In the genomic region with DNA sequence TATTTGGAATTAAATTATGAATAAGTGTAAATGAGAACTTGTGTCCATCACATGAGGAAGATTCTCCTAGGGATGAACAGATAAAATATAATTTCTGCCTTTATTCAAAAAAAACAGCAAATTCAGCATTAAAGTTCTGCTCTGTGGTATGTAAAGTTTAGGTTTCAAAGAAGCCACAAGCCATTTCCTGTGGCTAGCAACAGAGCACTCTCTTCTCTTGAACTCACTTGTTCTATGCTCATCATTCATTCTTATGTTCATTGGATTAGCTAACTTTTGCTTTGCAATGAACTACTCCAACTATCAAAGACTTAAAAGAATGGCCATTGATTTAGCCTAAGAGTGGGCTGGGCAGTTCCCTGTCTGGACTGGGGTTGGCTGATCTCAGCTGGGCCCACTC, we compare ENCODE assay signal across 10 cellular contexts. TPM values are rescaled to one million over a fixed set of nuclear protein-coding genes. Genes with fewer than 3 reads are reported as not detected.
DNase-seq lines count a peak whose midpoint lies in the region; ATAC-seq and TF ChIP-seq lines count a peak whose summit lies in the region.
"Had no signal": no experiment of that assay in that cellular context is flagged by ENCODE, and none has a peak within 500 bp of the region (broad histone marks: within the 10 kb centered on the region; RNA-seq: fewer than 3 reads in every experiment).

No MANE protein-coding gene starts in this region.

- in situ Hi-C loops in gastrocnemius medialis (cut with MboI; ENCODE audit: low sequenced_read_pairs in 4 of 4): loop anchor here in 1 of 4 donors (25.0 kb wide), 1 partner anchor 97 kb away; no protein-coding TSS in a partner anchor

- no peak for DNase-seq in activated CD4-positive, CD25-positive, alpha-beta regulatory T cell treated with anti-CD3 and anti-CD28 coated beads, Interleukin-2, amount 50 U/mL, for 72 hours
- DNase-seq in naive thymus-derived CD4-positive, alpha-beta T cell: peak in 7 of 9 donors; percentile 16 to 62 (median 45)
- DNase-seq in NCI-H2196 (lab: John Stamatoyannopoulos, UW; ENCODE audit: unreplicated experiment): no peak
- no peak for DNase-seq in prostate gland (ENCODE audit: low spot score)
- DNase-seq in gastrocnemius medialis: no peak
- DNase-seq: activated B cell treated with CpG ODN at 0.5 μM for 24 hours, upper lobe of left lung had no signal

- TF ChIP-seq CTCF in prostate gland (IDR thresholded peaks at IDR 0.05) (no peak), gastrocnemius medialis (IDR thresholded peaks at IDR 0.05 in 4 of 5, conservative IDR thresholded peaks at IDR 0.05 in 1 of 5) (no peak)

- H3K27ac Mint-ChIP-seq in naive thymus-derived CD4-positive, alpha-beta T cell: peak overlapping the region in 7 of 9 donors; percentile 32 to 79 (median 45)
- H3K27ac Mint-ChIP-seq: activated B cell treated with CpG ODN at 0.5 μM for 24 hours had no signal

- H3K9me3 Mint-ChIP-seq in naive thymus-derived CD4-positive, alpha-beta T cell: peaks cover 0 to 17% (median 0%) of the 10 kb centered on the region in 11 donors

- H3K4me1 Mint-ChIP-seq in naive thymus-derived CD4-positive, alpha-beta T cell: peaks cover 26 to 52% (median 42%) of the 10 kb centered on the region in 7 donors

- TF ChIP-seq POLR2A in prostate gland (IDR thresholded peaks at IDR 0.05): no peak
- no peak for TF ChIP-seq POLR2A in gastrocnemius medialis (IDR thresholded peaks at IDR 0.05)

- CTCF ChIA-PET in naive thymus-derived CD4-positive, alpha-beta T cell (lab: Charles Lee): no interaction called here

- H3K36me3 Mint-ChIP-seq in naive thymus-derived CD4-positive, alpha-beta T cell: peaks cover 0 to 21% (median 0%) of the 10 kb centered on the region in 5 donors

- ATAC-seq in activated CD4-positive, CD25-positive, alpha-beta regulatory T cell treated with anti-CD3 and anti-CD28 coated beads, Interleukin-2, amount 50 U/mL, for 24 hours: peak; percentile 48 to 74
- peak; percentile 88 for ATAC-seq in GM21619 (IDR thresholded peaks at IDR 0.05; ENCODE audit: unreplicated experiment)
- ATAC-seq in HG03565 (IDR thresholded peaks at IDR 0.05; ENCODE audit: unreplicated experiment): peak; percentile 78
- ATAC-seq in naive thymus-derived CD4-positive, alpha-beta T cell: peak; percentile 79
- ATAC-seq in gastrocnemius medialis: no peak

- no peaks in the 10 kb centered on the region for H3K9me3 ChIP-seq in naive thymus-derived CD4-positive, alpha-beta T cell (ENCODE audit: control insufficient read depth in 2 of 3, low read length in 3 of 3)
- H3K9me3 ChIP-seq in prostate gland: no peaks in the 10 kb centered on the region
- no peaks in the 10 kb centered on the region for H3K9me3 ChIP-seq in gastrocnemius medialis
- H3K9me3 ChIP-seq: upper lobe of left lung had no signal

- H3K27me3 ChIP-seq in naive thymus-derived CD4-positive, alpha-beta T cell (ENCODE audit: control insufficient read depth in 2 of 2, insufficient read depth in 2 of 2, low read length in 2 of 2): no peaks in the 10 kb centered on the region
- H3K27me3 ChIP-seq in prostate gland (replicated peaks; ENCODE audit: insufficient read depth) (no peaks in the 10 kb centered on the region), gastrocnemius medialis (no peaks in the 10 kb centered on the region)
- H3K27me3 ChIP-seq: upper lobe of left lung had no signal

- peaks cover 0 to 40% (median 9%) of the 10 kb centered on the region in 5 donors for H3K27me3 Mint-ChIP-seq in naive thymus-derived CD4-positive, alpha-beta T cell

- intact Hi-C loops in naive thymus-derived CD4-positive, alpha-beta T cell (cut with micrococcal nuclease): loop anchor here (1.0 to 5.0 kb wide), 2 partner anchors 20 to 33 kb away; no protein-coding TSS in a partner anchor
- intact Hi-C loops in prostate gland (cut with DNase I): no loop called here
- intact Hi-C loops in gastrocnemius medialis (cut with DNase I; ENCODE audit: low total_unique reads): no loop called here

- H3K36me3 ChIP-seq in naive thymus-derived CD4-positive, alpha-beta T cell (ENCODE audit: control insufficient read depth in 2 of 3, insufficient read depth in 3 of 3, low read length in 3 of 3): no peaks in the 10 kb centered on the region
- H3K36me3 ChIP-seq in prostate gland (no peaks in the 10 kb centered on the region), gastrocnemius medialis (no peaks in the 10 kb centered on the region)
- H3K36me3 ChIP-seq: upper lobe of left lung had no signal

- H3K27ac ChIP-seq in naive thymus-derived CD4-positive, alpha-beta T cell (ENCODE audit: low read depth, low read length): no peak overlapping the region
- H3K27ac ChIP-seq in prostate gland: no peak overlapping the region
- H3K27ac ChIP-seq in gastrocnemius medialis: no peak overlapping the region
- H3K27ac ChIP-seq: upper lobe of left lung had no signal

- H3K4me3 Mint-ChIP-seq in naive thymus-derived CD4-positive, alpha-beta T cell: peak overlapping the region in 9 of 10 donors; percentile 25 to 81 (median 63)
- H3K4me3 Mint-ChIP-seq: activated B cell treated with CpG ODN at 0.5 μM for 24 hours had no signal

- POLR2A ChIA-PET in naive thymus-derived CD4-positive, alpha-beta T cell (lab: Charles Lee): interaction anchor here (2.5 kb wide), 1 partner anchor 20 kb away, joined by 13 read pairs; a partner anchor contains a TSS

- H3K4me3 ChIP-seq in naive thymus-derived CD4-positive, alpha-beta T cell (ENCODE audit: low read length): no peak overlapping the region
- H3K4me3 ChIP-seq in prostate gland (no peak overlapping the region), gastrocnemius medialis (no peak overlapping the region)
- H3K4me3 ChIP-seq: upper lobe of left lung had no signal

- H3K4me1 ChIP-seq in naive thymus-derived CD4-positive, alpha-beta T cell (ENCODE audit: control insufficient read depth in 2 of 2, insufficient read depth in 2 of 2, low read length in 2 of 2): peaks cover 17 to 27% of the 10 kb centered on the region in 2 donors
- no peaks in the 10 kb centered on the region for H3K4me1 ChIP-seq in prostate gland (replicated peaks)
- peaks cover under 1 to 5% of the 10 kb centered on the region in 2 donors for H3K4me1 ChIP-seq in gastrocnemius medialis
- H3K4me1 ChIP-seq: upper lobe of left lung had no signal

RNA-seq across cellular contexts. Expression of a gene that starts 20.8 kb away (rescaled TPM):
- total RNA-seq in naive thymus-derived CD4-positive, alpha-beta T cell: 10 to 100 TPM; 30.8 to 97.0 (median 40.0) TPM
- 10 to 100 TPM; 25.2 to 74.0 TPM for polyA plus RNA-seq in naive thymus-derived CD4-positive, alpha-beta T cell
- total RNA-seq in prostate gland (10 to 100 TPM; 21.2 to 22.9 TPM), gastrocnemius medialis (10 to 100 TPM; 18.6 to 37.5 (median 31.7) TPM)

RNA-seq across cellular contexts. Expression of a gene that starts 39.1 kb away (rescaled TPM):
- total RNA-seq in naive thymus-derived CD4-positive, alpha-beta T cell: not detected
- not detected for polyA plus RNA-seq in naive thymus-derived CD4-positive, alpha-beta T cell
- not detected for total RNA-seq in prostate gland
- total RNA-seq in gastrocnemius medialis: not detected
- total RNA-seq: activated B cell treated with CpG ODN at 0.5 μM for 24 hours, upper lobe of left lung had no signal

Comparison
In these comparisons a context has a peak if more than half of its experiments do, and no peak if none do; other contexts are left out.
1. ATAC-seq: peak in activated CD4-positive, CD25-positive, alpha-beta regulatory T cell treated with anti-CD3 and anti-CD28 coated beads, Interleukin-2, amount 50 U/mL, for 24 hours (2 of 2), GM21619 (single experiment), HG03565 (single experiment) and naive thymus-derived CD4-positive, alpha-beta T cell (single experiment); none in gastrocnemius medialis (0 of 2).
2. DNase-seq: peak in naive thymus-derived CD4-positive, alpha-beta T cell (7 of 9); none in activated CD4-positive, CD25-positive, alpha-beta regulatory T cell treated with anti-CD3 and anti-CD28 coated beads, Interleukin-2, amount 50 U/mL, for 72 hours (single experiment), NCI-H2196 (single experiment), prostate gland (single experiment) and gastrocnemius medialis (0 of 2).
3. intact Hi-C loops: an anchor here in naive thymus-derived CD4-positive, alpha-beta T cell (1.0 to 5.0 kb wide); none called in prostate gland and gastrocnemius medialis.